ENCODE assay signal across 15 cellular contexts in genomic region chr4:14018191-14018853, GRCh38.
DNase-seq lines count a peak whose midpoint lies in the region; ATAC-seq, FAIRE-seq and TF ChIP-seq lines count a peak whose summit lies in the region.
"Had no signal": no experiment of that assay in that cellular context is flagged by ENCODE, and none has a peak within 500 bp of the region (broad histone marks: within the 10 kb centered on the region; RNA-seq: fewer than 3 reads in every experiment).

No MANE protein-coding gene starts in this region.

- H3K36me3 ChIP-seq in hepatocyte (replicated peaks; ENCODE audit: insufficient read depth, low read depth) (no peaks in the 10 kb centered on the region), mesenchymal stem cell (ENCODE audit: control insufficient read depth in 1 of 2, insufficient read depth in 2 of 2, low read depth in 1 of 2, low read length in 2 of 2) (no peaks in the 10 kb centered on the region), small intestine (ENCODE audit: control insufficient read depth in 2 of 2, insufficient read depth in 2 of 2, low read length in 2 of 2) (no peaks in the 10 kb centered on the region), kidney (ENCODE audit: control insufficient read depth in 1 of 2, insufficient read depth in 2 of 2, low read length in 2 of 2) (no peaks in the 10 kb centered on the region), HAP-1 (replicated peaks) (no peaks in the 10 kb centered on the region)
- H3K36me3 ChIP-seq: BLaER1 treated with 17β-estradiol and CSF1 and Interleukin-3, amounts not matched to agents 10 nM and 100 nM had no signal

- in situ Hi-C loops in HAP-1 (cut with MboI; ENCODE audit: low sequenced_read_pairs): no loop called here

- no peak overlapping the region for H2AFZ ChIP-seq in hepatocyte
- no peak overlapping the region for H2AFZ ChIP-seq in mesenchymal stem cell (ENCODE audit: low read depth, low read length)

- H2AK5ac ChIP-seq in mesenchymal stem cell (ENCODE audit: low read length, severe bottlenecking): no peak overlapping the region

- H3K4me1 ChIP-seq in hepatocyte (ENCODE audit: insufficient read depth) (peaks cover 7% of the 10 kb centered on the region), mesenchymal stem cell (ENCODE audit: control insufficient read depth, insufficient read depth, low read depth, low read length) (peaks cover 2% of the 10 kb centered on the region), small intestine (ENCODE audit: control insufficient read depth in 2 of 2, insufficient read depth in 1 of 2, low read depth in 1 of 2, low read length in 1 of 2) (no peaks in the 10 kb centered on the region), kidney (ENCODE audit: control insufficient read depth in 1 of 2, insufficient read depth in 1 of 2, low read depth in 1 of 2, low read length in 2 of 2) (peaks cover 2 to 5% of the 10 kb centered on the region in 2 donors), HAP-1 (no peaks in the 10 kb centered on the region)

- FAIRE-seq in small intestine (lab: Jason Lieb, UNC) (no peak), kidney (lab: Jason Lieb, UNC) (no peak)
- FAIRE-seq: GM12878, GM18507 had no signal

- no peak overlapping the region for H3K18ac ChIP-seq in mesenchymal stem cell (ENCODE audit: low read depth in 1 of 2, low read length in 2 of 2)

- H3K79me2 ChIP-seq in hepatocyte: no peaks in the 10 kb centered on the region

- no peak for TF ChIP-seq CTCF in hepatocyte (IDR thresholded peaks at IDR 0.05; ENCODE audit: poor library complexity)
- TF ChIP-seq CTCF in kidney (IDR thresholded peaks at IDR 0.05; ENCODE audit: borderline replicate concordance, extremely low read depth, insufficient read depth): no peak

- 71% methylated on average over 5 of the region's 5 CpGs for WGBS in hepatocyte (ENCODE audit: low lambda C conversion rate, missing lambda C conversion rate)
- WGBS in mesenchymal stem cell: 79% methylated on average over 4 of the region's 5 CpGs
- WGBS in small intestine, 3 donors: 54 to 69% (median 55%) methylated on average over 5 of the region's 5 CpGs

- no peaks in the 10 kb centered on the region for H4K20me1 ChIP-seq in hepatocyte (ENCODE audit: insufficient read depth, poor library complexity, severe bottlenecking)
- H4K20me1 ChIP-seq: BLaER1 treated with 17β-estradiol and CSF1 and Interleukin-3, amounts not matched to agents 10 nM and 100 nM had no signal

- H3K4me3 ChIP-seq in hepatocyte (no peak overlapping the region), mesenchymal stem cell (ENCODE audit: insufficient read depth in 1 of 2, low read depth in 1 of 2, low read length in 2 of 2) (no peak overlapping the region), small intestine (ENCODE audit: low read depth in 1 of 2, low read length in 2 of 2) (no peak overlapping the region), kidney (ENCODE audit: low read length in 2 of 2) (no peak overlapping the region), HAP-1 (no peak overlapping the region)
- H3K4me3 ChIP-seq: BLaER1 treated with 17β-estradiol and CSF1 and Interleukin-3, amounts not matched to agents 10 nM and 100 nM; GM12878 had no signal

- no peak overlapping the region for H3K4ac ChIP-seq in mesenchymal stem cell (ENCODE audit: low read depth in 1 of 2, low read length in 2 of 2)

- H2BK120ac ChIP-seq in mesenchymal stem cell (ENCODE audit: low read depth, low read length): no peak overlapping the region

- H3K14ac ChIP-seq in mesenchymal stem cell (ENCODE audit: low read length in 2 of 2): no peak overlapping the region

- no peaks in the 10 kb centered on the region for H3K9me3 ChIP-seq in hepatocyte (ENCODE audit: low read depth)
- peaks cover 18% of the 10 kb centered on the region for H3K9me3 ChIP-seq in mesenchymal stem cell (ENCODE audit: control insufficient read depth, low read length)
- H3K9me3 ChIP-seq in small intestine (ENCODE audit: control insufficient read depth, low read depth): no peaks in the 10 kb centered on the region
- H3K9me3 ChIP-seq in kidney (ENCODE audit: control insufficient read depth in 1 of 2, low read length in 2 of 2): peaks cover 4 to 9% of the 10 kb centered on the region in 2 donors
- H3K9me3 ChIP-seq in HAP-1: no peaks in the 10 kb centered on the region

- H2BK12ac ChIP-seq in mesenchymal stem cell (ENCODE audit: low read length in 2 of 2): no peak overlapping the region

- no peaks in the 10 kb centered on the region for H3K9me2 ChIP-seq in hepatocyte (replicated peaks; ENCODE audit: insufficient read depth)

- H3K23ac ChIP-seq in mesenchymal stem cell (ENCODE audit: low read length in 2 of 2): no peak overlapping the region

- no peak overlapping the region for H2BK5ac ChIP-seq in mesenchymal stem cell (ENCODE audit: low read depth, low read length, poor library complexity, severe bottlenecking)

- H3K4me2 ChIP-seq in hepatocyte: no peak overlapping the region
- no peak overlapping the region for H3K4me2 ChIP-seq in mesenchymal stem cell (ENCODE audit: low read length, poor library complexity, severe bottlenecking)

- H3K27ac ChIP-seq in hepatocyte (peak overlapping the region; percentile 59), mesenchymal stem cell (ENCODE audit: low read length, poor library complexity, severe bottlenecking) (no peak overlapping the region), small intestine (ENCODE audit: low read depth in 1 of 2, low read length in 1 of 2) (no peak overlapping the region), kidney (ENCODE audit: low read depth in 2 of 2, low read length in 2 of 2) (no peak overlapping the region)
- H3K27ac ChIP-seq: BLaER1 treated with 17β-estradiol and CSF1 and Interleukin-3, amounts not matched to agents 10 nM and 100 nM had no signal

- no peaks in the 10 kb centered on the region for H3K27me3 ChIP-seq in hepatocyte
- H3K27me3 ChIP-seq in mesenchymal stem cell (ENCODE audit: control insufficient read depth in 1 of 2, insufficient read depth in 1 of 2, low read length in 2 of 2): no peaks in the 10 kb centered on the region
- no peaks in the 10 kb centered on the region for H3K27me3 ChIP-seq in small intestine (ENCODE audit: control insufficient read depth in 2 of 2, insufficient read depth in 2 of 2, low read length in 2 of 2)
- H3K27me3 ChIP-seq in HAP-1 (ENCODE audit: low read depth): no peaks in the 10 kb centered on the region
- H3K27me3 ChIP-seq: BLaER1 treated with 17β-estradiol and CSF1 and Interleukin-3, amounts not matched to agents 10 nM and 100 nM had no signal

- H4K8ac ChIP-seq in mesenchymal stem cell (ENCODE audit: low read length): no peak overlapping the region

- H3K9ac ChIP-seq in mesenchymal stem cell (ENCODE audit: low read length): no peak overlapping the region
- no peak overlapping the region for H3K9ac ChIP-seq in kidney (ENCODE audit: low read length in 2 of 2)
- H3K9ac ChIP-seq: BLaER1 treated with 17β-estradiol and CSF1 and Interleukin-3, amounts not matched to agents 10 nM and 100 nM had no signal

- H4K91ac ChIP-seq in mesenchymal stem cell (ENCODE audit: low read length): no peak overlapping the region

- DNase-seq in NCI-H82 (lab: John Stamatoyannopoulos, UW): peak; percentile 7
- no peak for DNase-seq in NCI-H82 treated with DMSO at 0.1 percent for 48 hours (lab: John Stamatoyannopoulos, UW; ENCODE audit: unreplicated experiment)
- DNase-seq in hepatocyte (ENCODE audit: low spot score): peak; percentile 37
- peak; percentile 57 for DNase-seq in mesenchymal stem cell
- DNase-seq in small intestine: peak; percentile 31
- DNase-seq in kidney: no peak
- DNase-seq in HAP-1 (ENCODE audit: low spot score in 2 of 2): no peak
- DNase-seq: 8988T; AML-193; CD4-positive, CD25-positive, alpha-beta regulatory T cell; DMS79 had no signal

- intact Hi-C loops in kidney (cut with DNase I): no loop called here

- H2BK15ac ChIP-seq in mesenchymal stem cell (ENCODE audit: low read depth, poor library complexity, severe bottlenecking): no peak overlapping the region

- H3K79me1 ChIP-seq in mesenchymal stem cell (replicated peaks; ENCODE audit: low read length, poor library complexity, severe bottlenecking): no peaks in the 10 kb centered on the region

- ATAC-seq in SK-N-SH treated with all-trans-retinoic acid at 6 μM for 48 hours: no peak
- ATAC-seq: GM12878 had no signal

TF ChIP-seq in SK-N-SH treated with all-trans-retinoic acid at 6 μM for 48 hours, 23 proteins besides CTCF, POLR2A, EP300 and RAD21:
- TF ChIP-seq PPARA (CRISPR knock-in tag; IDR thresholded peaks at IDR 0.05; ENCODE audit: borderline replicate concordance): no peak

Comparison
In these comparisons a context has a peak if more than half of its experiments do, and no peak if none do; other contexts are left out.
1. DNase-seq: peak in NCI-H82 (single experiment), hepatocyte (single experiment), mesenchymal stem cell (single experiment) and small intestine (single experiment); none in NCI-H82 treated with DMSO at 0.1 percent for 48 hours (single experiment), kidney (single experiment) and HAP-1 (0 of 2).